In genomic region chr10:78997635-78998618, GRCh38 we compare ENCODE assay signal across 1 cellular context.
TF ChIP-seq lines count a peak whose summit lies in the region.

No MANE protein-coding gene starts in this region.

TF ChIP-seq in GM12878, 131 proteins besides CTCF, POLR2A, EP300 and RAD21 (continued from another document):
- TF ChIP-seq SUPT20H (IDR thresholded peaks at IDR 0.05; ENCODE audit: borderline replicate concordance, control insufficient read depth, low read depth, low read length) = no peak
